Comparison of ENCODE assay signal across 8 cellular contexts in the genomic region with DNA sequence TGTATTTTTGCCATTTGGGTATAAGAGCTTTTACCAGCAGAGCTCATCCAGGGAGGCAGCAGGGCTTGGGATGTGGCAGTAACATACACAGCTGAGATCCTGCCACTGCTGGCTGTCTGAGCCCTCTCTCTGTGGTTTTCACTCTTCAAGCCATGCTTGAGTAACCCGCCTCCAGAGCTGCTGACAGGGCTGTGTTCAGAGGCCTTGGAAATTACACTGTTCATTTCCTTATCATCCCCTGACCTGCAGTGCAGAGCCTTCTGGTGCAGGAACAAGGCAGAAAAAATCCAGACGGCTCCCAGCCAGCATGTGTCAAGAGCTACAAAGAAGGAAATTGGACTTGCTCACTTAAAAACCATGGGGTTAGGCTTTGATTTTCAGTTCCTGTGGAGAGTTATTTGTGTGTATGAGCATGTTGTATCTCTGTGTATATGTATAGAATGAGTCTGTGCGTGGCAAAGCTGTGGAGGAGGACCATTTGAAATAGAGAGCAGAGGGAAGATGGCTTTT. TPM values are rescaled to one million over a fixed set of nuclear protein-coding genes. Genes with fewer than 3 reads are reported as not detected.
DNase-seq lines count a peak whose midpoint lies in the region; ATAC-seq and TF ChIP-seq lines count a peak whose summit lies in the region.

No MANE protein-coding gene starts in this region.

- DNase-seq in activated gamma-delta T cell treated with Interleukin-2 at 50 U/mL for 16 hours: peak; percentile 8
- no peak for DNase-seq in activated gamma-delta T cell (lab: John Stamatoyannopoulos, UW)
- peak in 32 of 61 donors; percentile 7 to 82 (median 24) for DNase-seq in caudate nucleus (lab: John Stamatoyannopoulos, UW)
- peak; percentile 58 to 61 (median 61) for DNase-seq in right lobe of liver
- peak; percentile 16 to 20 for DNase-seq in stimulated activated CD4-positive, alpha-beta T cell treated with anti-CD3 and anti-CD28 coated beads, Interleukin-4, amount 100 ng/mL, for 48 hours (ENCODE audit: low read depth in 2 of 2)
- no peak for DNase-seq in NCI-H1092 treated with DMSO at 0.1 percent for 48 hours (lab: John Stamatoyannopoulos, UW)

- H3K4me1 ChIP-seq in right lobe of liver: peaks cover 0 to 24% (median 0%) of the 10 kb centered on the region in 4 donors

- 36% methylated on average over 2 of the region's 3 CpGs for WGBS in right lobe of liver (ENCODE audit: insufficient coverage, low coverage, low lambda C conversion rate, missing lambda C conversion rate)

- H3K27me3 ChIP-seq in right lobe of liver: no peaks in the 10 kb centered on the region

- H3K9me3 Mint-ChIP-seq in T-helper 1 cell treated with Interleukin-12 subunit alpha and Interleukin-12 subunit beta and Interleukin-4 antibody, amounts not matched to agents 30 μg/mL and 1 μg/mL, for 36 hours: no peaks in the 10 kb centered on the region

- no peaks in the 10 kb centered on the region for H3K9me3 ChIP-seq in right lobe of liver

- no peak for TF ChIP-seq CTCF in right lobe of liver (IDR thresholded peaks at IDR 0.05)

- peak overlapping the region; percentile 39 for H3K27ac ChIP-seq in caudate nucleus (ENCODE audit: low read depth, low read length)
- no peak overlapping the region for H3K27ac ChIP-seq in right lobe of liver

- peaks cover 17% of the 10 kb centered on the region for H3K36me3 Mint-ChIP-seq in T-helper 1 cell treated with Interleukin-12 subunit alpha and Interleukin-12 subunit beta and Interleukin-4 antibody, amounts not matched to agents 30 μg/mL and 1 μg/mL, for 36 hours (ENCODE audit: low read depth)

- H3K36me3 ChIP-seq in right lobe of liver: peaks cover 0 to 3% (median 0%) of the 10 kb centered on the region in 4 donors

- ATAC-seq in HG03108 (IDR thresholded peaks at IDR 0.05; ENCODE audit: unreplicated experiment) (peak; percentile 64), right lobe of liver (peak; percentile 86 to 95 (median 93))

- intact Hi-C loops in right lobe of liver (cut with DNase I): no loop called here

- peaks cover 44% of the 10 kb centered on the region for H3K4me1 Mint-ChIP-seq in T-helper 1 cell treated with Interleukin-12 subunit alpha and Interleukin-12 subunit beta and Interleukin-4 antibody, amounts not matched to agents 30 μg/mL and 1 μg/mL, for 36 hours (ENCODE audit: low read depth)

- no peak for TF ChIP-seq POLR2A in right lobe of liver (IDR thresholded peaks at IDR 0.05)

- H3K27ac Mint-ChIP-seq in T-helper 1 cell treated with Interleukin-12 subunit alpha and Interleukin-12 subunit beta and Interleukin-4 antibody, amounts not matched to agents 30 μg/mL and 1 μg/mL, for 36 hours: peak overlapping the region; percentile 47

- H3K4me3 Mint-ChIP-seq in T-helper 1 cell treated with Interleukin-12 subunit alpha and Interleukin-12 subunit beta and Interleukin-4 antibody, amounts not matched to agents 30 μg/mL and 1 μg/mL, for 36 hours: no peak overlapping the region

- H3K27me3 Mint-ChIP-seq in T-helper 1 cell treated with Interleukin-12 subunit alpha and Interleukin-12 subunit beta and Interleukin-4 antibody, amounts not matched to agents 30 μg/mL and 1 μg/mL, for 36 hours (ENCODE audit: low read depth): no peaks in the 10 kb centered on the region

- H3K4me3 ChIP-seq in right lobe of liver: no peak overlapping the region

RNA-seq across cellular contexts. Expression of gene ZNF609, which starts 47.0 kb away (rescaled TPM):
- 10 to 100 TPM; 10.7 to 16.1 (median 13.5) TPM for total RNA-seq in right lobe of liver

Comparison
In these comparisons a context has a peak if more than half of its experiments do, and no peak if none do; other contexts are left out.
1. DNase-seq: peak in activated gamma-delta T cell treated with Interleukin-2 at 50 U/mL for 16 hours (single experiment), caudate nucleus (32 of 61), right lobe of liver (3 of 3) and stimulated activated CD4-positive, alpha-beta T cell treated with anti-CD3 and anti-CD28 coated beads, Interleukin-4, amount 100 ng/mL, for 48 hours (2 of 2); none in activated gamma-delta T cell (single experiment) and NCI-H1092 treated with DMSO at 0.1 percent for 48 hours (single experiment).